ENCODE assay signal across 9 cellular contexts in genomic region chr17:80826955-80827645, GRCh38.
DNase-seq lines count a peak whose midpoint lies in the region; ATAC-seq, FAIRE-seq and TF ChIP-seq lines count a peak whose summit lies in the region.
"Had no signal": no experiment of that assay in that cellular context is flagged by ENCODE, and none has a peak within 500 bp of the region (broad histone marks: within the 10 kb centered on the region; RNA-seq: fewer than 3 reads in every experiment).

No MANE protein-coding gene starts in this region.

- TF ChIP-seq POLR2A in H54 (IDR thresholded peaks at IDR 0.05; ENCODE audit: low read depth, low read length), result peak; percentile 26; the same call in 1 of the 2 replicates

- no peaks in the 10 kb centered on the region for H3K9me3 Mint-ChIP-seq in natural killer cell
- H3K9me3 Mint-ChIP-seq: naive thymus-derived CD8-positive, alpha-beta T cell had no signal

- peaks cover 7 to 12% of the 10 kb centered on the region in 2 donors for H3K4me1 Mint-ChIP-seq in natural killer cell

- no peaks in the 10 kb centered on the region for H3K27me3 ChIP-seq in SJSA1 (replicated peaks)

- H3K4me3 ChIP-seq in SJSA1 (no peak overlapping the region), epithelial cell of esophagus (ENCODE audit: low read length) (no peak overlapping the region)

- no peak overlapping the region for H3K27ac Mint-ChIP-seq in natural killer cell

- DNase-seq in H54 (ENCODE audit: insufficient read length, low spot score) (peak; percentile 97), SJSA1 (ENCODE audit: low read depth in 1 of 2, low spot score in 2 of 2) (peak; percentile 68 to 85), epithelial cell of esophagus (ENCODE audit: low read depth) (peak; percentile 97), natural killer cell (no peak), HUDEP-2 (lab: John Stamatoyannopoulos, UW; ENCODE audit: unreplicated experiment in 76 of 76) (no peak)
- no peak for DNase-seq in stimulated activated naive CD4-positive, alpha-beta T cell (lab: John Stamatoyannopoulos, UW)
- no peak for DNase-seq in effector CD4-positive, alpha-beta T cell

- intact Hi-C loops in natural killer cell (cut with micrococcal nuclease), result no loop called here

- H3K27ac ChIP-seq in SJSA1, result peak overlapping the region; percentile 40

- no peaks in the 10 kb centered on the region for H3K9me3 ChIP-seq in SJSA1 (replicated peaks)

- no peak for TF ChIP-seq CTCF in epithelial cell of esophagus (IDR thresholded peaks at IDR 0.05; ENCODE audit: insufficient read depth, low read depth, low read length, missing control alignments)
- TF ChIP-seq CTCF in natural killer cell (IDR thresholded peaks at IDR 0.05), result no peak

- H3K4me3 Mint-ChIP-seq in natural killer cell, result no peak overlapping the region

- no peaks in the 10 kb centered on the region for H3K27me3 Mint-ChIP-seq in natural killer cell (ENCODE audit: low read depth in 2 of 2)
- H3K27me3 Mint-ChIP-seq: naive thymus-derived CD8-positive, alpha-beta T cell had no signal

- no peak for FAIRE-seq in H54 (lab: Jason Lieb, UNC)

- H3K36me3 ChIP-seq in SJSA1, result peaks cover 49% of the 10 kb centered on the region

- H3K36me3 Mint-ChIP-seq in natural killer cell, result no peaks in the 10 kb centered on the region

- peaks cover 21% of the 10 kb centered on the region for H3K4me1 ChIP-seq in SJSA1 (replicated peaks)

- peak in 2 of 3 donors; percentile 51 to 83 for ATAC-seq in natural killer cell
- no peak for ATAC-seq in GM18907 (IDR thresholded peaks at IDR 0.05; ENCODE audit: unreplicated experiment)

Comparison
In these comparisons a context has a peak if more than half of its experiments do, and no peak if none do; other contexts are left out.
1. DNase-seq: peak in H54 (single experiment), SJSA1 (2 of 2) and epithelial cell of esophagus (single experiment); none in natural killer cell (single experiment), HUDEP-2 (0 of 76), stimulated activated naive CD4-positive, alpha-beta T cell (0 of 6) and effector CD4-positive, alpha-beta T cell (single experiment).